In the genomic region with DNA sequence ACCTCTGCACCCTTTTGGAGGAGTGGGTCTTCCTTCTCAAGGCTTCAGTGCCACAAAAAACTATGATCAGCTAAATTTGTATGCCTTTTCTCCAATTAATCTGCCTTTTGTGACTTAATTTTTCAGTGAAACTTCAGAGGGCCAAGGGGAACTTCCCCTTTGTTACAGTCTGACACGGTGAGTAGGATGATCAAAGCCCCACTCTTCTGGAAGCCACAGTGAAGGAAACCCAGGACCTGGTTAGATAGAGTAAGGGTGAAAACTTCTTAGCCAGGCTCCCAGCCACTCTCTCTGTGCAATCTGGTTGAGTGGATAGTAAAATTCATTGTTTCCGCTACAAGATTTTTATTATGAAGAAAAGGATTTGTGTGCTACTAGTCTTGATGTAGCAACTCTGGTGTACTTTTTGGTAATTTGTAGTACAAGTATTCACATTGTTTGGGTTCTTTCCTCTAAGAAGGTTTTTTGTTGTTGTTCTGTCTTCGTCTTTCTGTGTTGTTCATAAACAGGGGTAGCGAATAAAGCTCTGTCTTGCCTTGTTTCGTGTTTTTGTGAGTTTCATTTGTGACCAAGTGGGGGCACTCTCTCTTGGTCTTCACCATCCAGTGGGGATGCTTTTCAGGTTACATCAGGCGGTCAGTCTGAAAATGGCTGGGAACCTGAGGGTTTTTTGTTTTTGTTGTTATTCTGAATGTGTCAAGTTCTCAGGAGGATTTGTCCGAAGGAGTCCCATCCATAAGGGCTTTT, we compare ENCODE assay signal across 23 cellular contexts.
"Had no signal": no experiment of that assay in that cellular context is flagged by ENCODE, and none has a peak within 500 bp of the region (broad histone marks: within the 10 kb centered on the region; RNA-seq: fewer than 3 reads in every experiment).

No MANE protein-coding gene starts in this region.

- H3K27ac Mint-ChIP-seq: activated CD8-positive, alpha-beta T cell treated with anti-CD3 and anti-CD28 coated beads, Interleukin-2, amount 10 ng/mL, durations not matched to agents 7 days and 5 days; activated naive CD4-positive, alpha-beta T cell treated with anti-CD3 and anti-CD28 coated beads, Interleukin-2, amount 50 U/mL, for 24 hours; activated T-helper 1 cell treated with anti-CD3 and anti-CD28 coated beads, Interleukin-12 subunit alpha, Interleukin-12 subunit beta, Interleukin-2, Interleukin-4 antibody, amounts not matched to agents 30 ng/mL and 10 ng/mL and 1 ng/mL, durations not matched to agents 14 hours and 24 hours and 36 hours; memory B cell; stimulated activated naive B cell treated with anti-CD40 and anti-IgM and Interleukin-4, amounts not matched to agents 10 μg/mL and 1 μg/mL and 100 μg/mL, for 72 hours had no signal

- H3K4me3 ChIP-seq: esophagus muscularis mucosa, testis, uterus had no signal

- ATAC-seq: activated CD8-positive, alpha-beta T cell treated with anti-CD3 and anti-CD28 coated beads, Interleukin-2, amount 10 ng/mL, durations not matched to agents 7 days and 5 days; left colon; stimulated activated naive B cell treated with anti-CD40 and anti-IgM and Interleukin-4, amounts not matched to agents 10 μg/mL and 1 μg/mL and 100 μg/mL, for 72 hours had no signal

- H3K27me3 ChIP-seq: brain microvascular endothelial cell, esophagus muscularis mucosa, testis, uterus had no signal

- H3K27ac ChIP-seq: brain microvascular endothelial cell, esophagus muscularis mucosa, testis, uterus, WERI-Rb-1 had no signal

- H3K4me1 Mint-ChIP-seq: activated naive CD4-positive, alpha-beta T cell treated with anti-CD3 and anti-CD28 coated beads, Interleukin-2, amount 50 U/mL, for 24 hours; memory B cell; stimulated activated naive B cell treated with anti-CD40 and anti-IgM and Interleukin-4, amounts not matched to agents 10 μg/mL and 1 μg/mL and 100 μg/mL, for 72 hours had no signal

- H3K4me3 Mint-ChIP-seq: activated CD8-positive, alpha-beta T cell treated with anti-CD3 and anti-CD28 coated beads, Interleukin-2, amount 10 ng/mL, durations not matched to agents 7 days and 5 days; activated naive CD4-positive, alpha-beta T cell treated with anti-CD3 and anti-CD28 coated beads, Interleukin-2, amount 50 U/mL, for 24 hours; activated T-helper 1 cell treated with anti-CD3 and anti-CD28 coated beads, Interleukin-12 subunit alpha, Interleukin-12 subunit beta, Interleukin-2, Interleukin-4 antibody, amounts not matched to agents 30 ng/mL and 10 ng/mL and 1 ng/mL, durations not matched to agents 14 hours and 24 hours and 36 hours; memory B cell; stimulated activated naive B cell treated with anti-CD40 and anti-IgM and Interleukin-4, amounts not matched to agents 10 μg/mL and 1 μg/mL and 100 μg/mL, for 72 hours had no signal

- H3K36me3 Mint-ChIP-seq: activated naive CD4-positive, alpha-beta T cell treated with anti-CD3 and anti-CD28 coated beads, Interleukin-2, amount 50 U/mL, for 24 hours; memory B cell; stimulated activated naive B cell treated with anti-CD40 and anti-IgM and Interleukin-4, amounts not matched to agents 10 μg/mL and 1 μg/mL and 100 μg/mL, for 72 hours had no signal

- H3K36me3 ChIP-seq: brain microvascular endothelial cell, esophagus muscularis mucosa, uterus, WERI-Rb-1 had no signal

- H3K4me1 ChIP-seq: esophagus muscularis mucosa, testis, uterus had no signal

- H3K27me3 Mint-ChIP-seq: activated naive CD4-positive, alpha-beta T cell treated with anti-CD3 and anti-CD28 coated beads, Interleukin-2, amount 50 U/mL, for 24 hours; memory B cell; stimulated activated naive B cell treated with anti-CD40 and anti-IgM and Interleukin-4, amounts not matched to agents 10 μg/mL and 1 μg/mL and 100 μg/mL, for 72 hours had no signal

- H3K9me3 ChIP-seq: esophagus muscularis mucosa, testis, uterus had no signal

- DNase-seq: activated CD4-positive, alpha-beta T cell treated with anti-CD3 and anti-CD28 coated beads for 1 hour; activated CD4-positive, alpha-beta T cell treated with anti-CD3 and anti-CD28 coated beads, Interleukin-2, amount 50 U/mL, for 1 hour; activated CD8-positive, alpha-beta T cell treated with anti-CD3 and anti-CD28 coated beads, Interleukin-2, amount 10 ng/mL, durations not matched to agents 7 days and 5 days; activated gamma-delta T cell treated with Interleukin-2 at 50 U/mL for 16 hours; aorta; brain microvascular endothelial cell; central memory CD4-positive, alpha-beta T cell; effector memory CD4-positive, alpha-beta T cell; glutamatergic neuron; hippocampal formation; islet precursor cell; left colon; stimulated activated CD4-positive, alpha-beta T cell treated with anti-CD3 and anti-CD28 coated beads, Interleukin-2, amount 100 ng/mL, for 48 hours; stimulated activated CD8-positive, alpha-beta memory T cell treated with anti-CD3 and anti-CD28 coated beads, Interleukin-4, amount 100 ng/mL, for 48 hours; stimulated activated naive B cell treated with anti-CD40 and anti-IgM and Interleukin-4, amounts not matched to agents 10 μg/mL and 1 μg/mL and 100 μg/mL, for 72 hours; testis; trophoblast cell; uterus; WERI-Rb-1 had no signal

- H3K9me3 Mint-ChIP-seq: activated T-helper 1 cell treated with anti-CD3 and anti-CD28 coated beads, Interleukin-12 subunit alpha, Interleukin-12 subunit beta, Interleukin-2, Interleukin-4 antibody, amounts not matched to agents 30 ng/mL and 10 ng/mL and 1 ng/mL, durations not matched to agents 14 hours and 24 hours and 36 hours had no signal
